Comparison of ENCODE assay signal across 8 cellular contexts in genomic region chr17:72421128-72422092, GRCh38.
DNase-seq lines count a peak whose midpoint lies in the region; ATAC-seq and TF ChIP-seq lines count a peak whose summit lies in the region.

No MANE protein-coding gene starts in this region.

- no peaks in the 10 kb centered on the region for H3K36me3 ChIP-seq in HEK293 (ENCODE audit: control insufficient read depth in 2 of 2, insufficient read depth in 1 of 2, low read length in 2 of 2)

- no peak overlapping the region for H3K4me3 ChIP-seq in HEK293 (ENCODE audit: low read depth, low read length)

- TF ChIP-seq CTCF in HEK293 (tag by site-specific recombination; IDR thresholded peaks at IDR 0.05), result no peak

- H3K27ac ChIP-seq in HEK293 (ENCODE audit: extremely low read depth, low read depth, low read length), result peak overlapping the region; percentile 55; the same call in 1 of the 2 replicates

- peak; percentile 50 for DNase-seq in activated naive CD4-positive, alpha-beta T cell treated with Interleukin-2 at 50 U/mL for 16 hours
- DNase-seq in activated naive CD4-positive, alpha-beta T cell (lab: John Stamatoyannopoulos, UW), result no peak
- DNase-seq in M059J (ENCODE audit: low read depth) (peak; percentile 100), islet precursor cell (peak; percentile 99), medulla oblongata (ENCODE audit: extremely low spot score) (no peak)
- DNase-seq in activated CD8-positive, alpha-beta memory T cell treated with anti-CD3 and anti-CD28 coated beads, Interleukin-2, amount 50 U/mL, for 48 hours, result peak; percentile 57
- DNase-seq in stimulated activated naive CD8-positive, alpha-beta T cell treated with anti-CD3 and anti-CD28 coated beads, Interleukin-15, Interleukin-2, amounts not matched to agents 100 U/mL and 50 U/mL, for 24 hours, result peak; percentile 28

- peaks cover 19% of the 10 kb centered on the region; the same call in 1 of the 2 replicates for H3K4me1 ChIP-seq in HEK293 (ENCODE audit: control insufficient read depth, insufficient read depth, low read length)

- peaks cover 5% of the 10 kb centered on the region for H3K9me3 ChIP-seq in HEK293 (ENCODE audit: control insufficient read depth, insufficient read depth, low read depth, low read length)

- peak; percentile 82 for ATAC-seq in stimulated activated naive CD8-positive, alpha-beta T cell treated with anti-CD3 and anti-CD28 coated beads, Interleukin-15, Interleukin-2, amounts not matched to agents 100 U/mL and 50 U/mL, for 24 hours

- POLR2A ChIA-PET in HEK293 (lab: Yijun Ruan, JAX), result interaction anchor here (1.4 to 1.6 kb wide), 2 partner anchors 14 to 301 kb away, joined by 3 to 5 read pairs; partner anchors contain the start of gene SOX9

- CTCF ChIA-PET in HEK293 (lab: Yijun Ruan, JAX), result interaction anchor here (1.1 to 1.3 kb wide), 3 partner anchors 12 to 1654 kb away, joined by 3 to 7 read pairs (median 7); no protein-coding TSS in a partner anchor

TF ChIP-seq in HEK293, 187 proteins besides CTCF, POLR2A, EP300 and RAD21:
- TF ChIP-seq ZSCAN23 (tag by site-specific recombination; IDR thresholded peaks at IDR 0.05) (no peak), HOXD13 (CRISPR knock-in tag; IDR thresholded peaks at IDR 0.05; ENCODE audit: borderline replicate concordance) (peak; percentile 52; the same call in 1 of the 2 replicates), GLIS2 (tag by site-specific recombination; IDR thresholded peaks at IDR 0.05) (0 out of 2 replicates have a peak, but pooled peaks have one; percentile 29), ZNF121 (tag by site-specific recombination; IDR thresholded peaks at IDR 0.05) (no peak), ZNF239 (tag by site-specific recombination; IDR thresholded peaks at IDR 0.05) (no peak), PRDM1 (tag by site-specific recombination; IDR thresholded peaks at IDR 0.05) (0 out of 2 replicates have a peak, but pooled peaks have one; percentile 18), ZBTB20 (tag by site-specific recombination; IDR thresholded peaks at IDR 0.05) (peak; percentile 37; the same call in 1 of the 2 replicates), PRDM10 (tag by site-specific recombination; IDR thresholded peaks at IDR 0.05) (peak; percentile 55), KLF17 (tag by site-specific recombination; IDR thresholded peaks at IDR 0.05) (peak; percentile 81), ZNF660 (tag by site-specific recombination; IDR thresholded peaks at IDR 0.05) (0 out of 2 replicates have a peak, but pooled peaks have one; percentile 21), ZIC2 (tag by site-specific recombination; IDR thresholded peaks at IDR 0.05) (0 out of 2 replicates have a peak, but pooled peaks have one; percentile 7), ZSCAN4 (tag by site-specific recombination; IDR thresholded peaks at IDR 0.05) (no peak), ZNF639 (tag by site-specific recombination; IDR thresholded peaks at IDR 0.05) (0 out of 2 replicates have a peak, but pooled peaks have one; percentile 34), ZBTB48 (tag by site-specific recombination; IDR thresholded peaks at IDR 0.05) (peak; percentile 34; the same call in 1 of the 2 replicates), ZNF600 (tag by site-specific recombination; IDR thresholded peaks at IDR 0.05) (peak; percentile 82), SP2 (tag by site-specific recombination; IDR thresholded peaks at IDR 0.05) (peak; percentile 16), WT1 (tag by site-specific recombination; IDR thresholded peaks at IDR 0.05) (no peak), INSM2 (tag by site-specific recombination; IDR thresholded peaks at IDR 0.05) (0 out of 2 replicates have a peak, but pooled peaks have one; percentile 23), ZNF701 (tag by site-specific recombination; IDR thresholded peaks at IDR 0.05) (no peak), ZNF629 (tag by site-specific recombination; IDR thresholded peaks at IDR 0.05) (peak; percentile 48), ZEB2 (tag by site-specific recombination; IDR thresholded peaks at IDR 0.05) (peak; percentile 21; the same call in 1 of the 2 replicates), KLF8 (tag by site-specific recombination; IDR thresholded peaks at IDR 0.05) (0 out of 2 replicates have a peak, but pooled peaks have one; percentile 21), ZNF394 (tag by site-specific recombination; IDR thresholded peaks at IDR 0.05; ENCODE audit: borderline replicate concordance) (no peak), RBAK (tag by site-specific recombination; IDR thresholded peaks at IDR 0.05) (no peak), ZBTB21 (tag by site-specific recombination; IDR thresholded peaks at IDR 0.05) (no peak), SP7 (tag by site-specific recombination; IDR thresholded peaks at IDR 0.05) (peak; percentile 81)
TF ChIP-seq in HEK293: peak in this region for 17.

Comparison
In these comparisons a context has a peak if more than half of its experiments do, and no peak if none do; other contexts are left out.
1. DNase-seq: peak in activated naive CD4-positive, alpha-beta T cell treated with Interleukin-2 at 50 U/mL for 16 hours (single experiment), M059J (single experiment), activated CD8-positive, alpha-beta memory T cell treated with anti-CD3 and anti-CD28 coated beads, Interleukin-2, amount 50 U/mL, for 48 hours (single experiment), islet precursor cell (single experiment) and stimulated activated naive CD8-positive, alpha-beta T cell treated with anti-CD3 and anti-CD28 coated beads, Interleukin-15, Interleukin-2, amounts not matched to agents 100 U/mL and 50 U/mL, for 24 hours (single experiment); none in activated naive CD4-positive, alpha-beta T cell (0 of 4) and medulla oblongata (single experiment).